Comparison of ENCODE assay signal across 8 cellular contexts in the genomic region with DNA sequence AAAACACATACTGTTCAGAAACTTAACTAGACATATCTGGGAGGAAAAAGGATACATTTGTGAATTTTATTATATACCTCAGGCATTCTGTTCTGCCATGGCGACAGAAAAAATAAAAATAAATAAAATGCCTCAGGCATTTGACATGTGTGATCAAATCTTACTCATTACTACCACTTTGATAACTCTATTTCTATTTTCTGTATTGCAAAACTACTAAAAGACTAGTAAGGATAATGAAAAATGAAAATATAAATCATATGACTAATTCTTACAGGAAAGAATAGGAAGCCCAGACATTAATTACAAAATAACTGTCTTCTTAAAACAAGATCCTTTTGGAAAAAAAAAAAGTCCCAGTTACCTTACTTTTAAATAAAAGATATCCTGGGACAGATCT. TPM values are rescaled to one million over a fixed set of nuclear protein-coding genes. Genes with fewer than 3 reads are reported as not detected.
DNase-seq lines count a peak whose midpoint lies in the region; ATAC-seq and TF ChIP-seq lines count a peak whose summit lies in the region.

No MANE protein-coding gene starts in this region.

- no peak overlapping the region for H2AK5ac ChIP-seq in H9 (ENCODE audit: insufficient read length, low read length)

- H3T11ph ChIP-seq in H9 (ENCODE audit: low read length) = no peak overlapping the region

- H3K9me3 Mint-ChIP-seq in CD8-positive, alpha-beta T cell = no peaks in the 10 kb centered on the region
- H3K9me3 Mint-ChIP-seq in dendritic cell treated with granulocyte-macrophage colony-stimulating factor and Interleukin-4, amounts not matched to agents 40 ng/mL and 50 ng/mL, for 4 days = no peaks in the 10 kb centered on the region
- H3K9me3 Mint-ChIP-seq in H9 = no peaks in the 10 kb centered on the region; a peak in 1 of 5 replicates

- no peaks in the 10 kb centered on the region for H3K27me3 ChIP-seq in CD8-positive, alpha-beta T cell (ENCODE audit: insufficient read depth, low read length)
- H3K27me3 ChIP-seq in H9 (ENCODE audit: insufficient read depth, low read length) = no peaks in the 10 kb centered on the region

- no peak overlapping the region for H3K56ac ChIP-seq in H9 (ENCODE audit: insufficient read length, low read depth, low read length)

- peaks cover 14% of the 10 kb centered on the region for H3K79me1 ChIP-seq in H9 (ENCODE audit: insufficient read depth, low read depth, low read length, poor library complexity, severe bottlenecking)

- no peaks in the 10 kb centered on the region for H3K9me3 ChIP-seq in CD8-positive, alpha-beta T cell (ENCODE audit: low read length)
- H3K9me3 ChIP-seq in OCI-LY7 (ENCODE audit: low read length) (0 out of 2 replicates have a peak, but pooled peaks cover 7% of the 10 kb centered on the region), H9 (ENCODE audit: control insufficient read depth, low read depth, low read length) (no peaks in the 10 kb centered on the region)

- H3K9ac ChIP-seq in H9 (ENCODE audit: extremely low read depth, insufficient read length, low read length) = no peak overlapping the region

- H3K4me3 ChIP-seq in CD8-positive, alpha-beta T cell (ENCODE audit: low read depth, low read length) = no peak overlapping the region
- H3K4me3 ChIP-seq in OCI-LY7 (ENCODE audit: low read depth, low read length, poor library complexity, severe bottlenecking) = peak overlapping the region; percentile 34

- ATAC-seq in CD8-positive, alpha-beta T cell = no peak
- ATAC-seq in omental fat pad (ENCODE audit: low FRiP score) = peak; percentile 43
- no peak for ATAC-seq in sciatic nerve
- no peak for ATAC-seq in HG03439 (IDR thresholded peaks at IDR 0.05; ENCODE audit: unreplicated experiment)
- no peak for ATAC-seq in GM21717 (IDR thresholded peaks at IDR 0.05; ENCODE audit: unreplicated experiment)

- no CpG with 5 or more reads among the region's 1 CpG for WGBS in H9 (ENCODE audit: extremely low coverage, insufficient read length, low lambda C conversion rate)

- H3K9me2 ChIP-seq in OCI-LY7 (ENCODE audit: insufficient read depth, low read length) = no peaks in the 10 kb centered on the region

- H3K4me3 Mint-ChIP-seq in CD8-positive, alpha-beta T cell = peak overlapping the region; percentile 53
- H3K4me3 Mint-ChIP-seq in dendritic cell treated with granulocyte-macrophage colony-stimulating factor and Interleukin-4, amounts not matched to agents 40 ng/mL and 50 ng/mL, for 4 days = peak overlapping the region; percentile 66
- H3K4me3 Mint-ChIP-seq in H9 = no peak overlapping the region

- no peak for DNase-seq in CD8-positive, alpha-beta T cell
- DNase-seq in OCI-LY7 (ENCODE audit: low spot score) = no peak
- DNase-seq in omental fat pad (ENCODE audit: low spot score) = no peak
- no peak for DNase-seq in sciatic nerve (ENCODE audit: low spot score)
- no peak for DNase-seq in H9

- peaks cover 75% of the 10 kb centered on the region for H3K4me1 Mint-ChIP-seq in CD8-positive, alpha-beta T cell (ENCODE audit: low read depth)
- H3K4me1 Mint-ChIP-seq in dendritic cell treated with granulocyte-macrophage colony-stimulating factor and Interleukin-4, amounts not matched to agents 40 ng/mL and 50 ng/mL, for 4 days (ENCODE audit: low read depth) = peaks cover 51% of the 10 kb centered on the region
- H3K4me1 Mint-ChIP-seq in H9 = peaks cover 59 to 64% of the 10 kb centered on the region in 2 experiments

- peaks cover 71% of the 10 kb centered on the region for H3K4me1 ChIP-seq in CD8-positive, alpha-beta T cell (ENCODE audit: insufficient read depth, low read length)
- H3K4me1 ChIP-seq in OCI-LY7 (ENCODE audit: insufficient read depth, low read length, poor library complexity, severe bottlenecking) (peaks cover 43% of the 10 kb centered on the region), H9 (ENCODE audit: insufficient read depth, low read length) (no peaks in the 10 kb centered on the region; the same call in 1 of the 2 replicates)

- H2BK20ac ChIP-seq in H9 (ENCODE audit: low read depth, low read length, poor library complexity, severe bottlenecking) = no peak overlapping the region

- POLR2A ChIA-PET in CD8-positive, alpha-beta T cell (lab: Charles Lee) = no interaction called here
- POLR2A ChIA-PET in OCI-LY7 (lab: Charles Lee) = interaction anchor here (0.9 kb wide), 1 partner anchor 12 kb away, joined by 3 read pairs; no protein-coding TSS in a partner anchor

- H2BK5ac ChIP-seq in H9 (ENCODE audit: insufficient read length, low read length) = no peak overlapping the region

- no peaks in the 10 kb centered on the region for H3K27me3 Mint-ChIP-seq in CD8-positive, alpha-beta T cell (ENCODE audit: low read depth)
- no peaks in the 10 kb centered on the region for H3K27me3 Mint-ChIP-seq in dendritic cell treated with granulocyte-macrophage colony-stimulating factor and Interleukin-4, amounts not matched to agents 40 ng/mL and 50 ng/mL, for 4 days
- H3K27me3 Mint-ChIP-seq in H9 (ENCODE audit: low read depth) = no peaks in the 10 kb centered on the region

- TF ChIP-seq CTCF in CD8-positive, alpha-beta T cell (IDR thresholded peaks at IDR 0.05) = no peak
- TF ChIP-seq CTCF in OCI-LY7 (conservative IDR thresholded peaks at IDR 0.05; ENCODE audit: low read length) (no peak), omental fat pad (IDR thresholded peaks at IDR 0.05) (no peak), H9 (conservative IDR thresholded peaks at IDR 0.05) (no peak)

- H3K36me3 Mint-ChIP-seq in CD8-positive, alpha-beta T cell = peaks cover 24% of the 10 kb centered on the region
- H3K36me3 Mint-ChIP-seq in dendritic cell treated with granulocyte-macrophage colony-stimulating factor and Interleukin-4, amounts not matched to agents 40 ng/mL and 50 ng/mL, for 4 days (ENCODE audit: low read depth) = peaks cover 53% of the 10 kb centered on the region
- peaks cover 0 to 3% (median 0%) of the 10 kb centered on the region in 3 experiments; a peak in 1 of 7 replicates for H3K36me3 Mint-ChIP-seq in H9 (ENCODE audit: insufficient read depth in 1 of 3, low read depth in 3 of 3)

- H3K23ac ChIP-seq in H9 (ENCODE audit: insufficient read length, low read depth, low read length) = no peak overlapping the region

- no peak overlapping the region for H4K8ac ChIP-seq in H9 (replicated peaks; ENCODE audit: insufficient read length, low read depth, low read length)

- H4K5ac ChIP-seq in H9 (ENCODE audit: insufficient read length, low read depth, low read length) = no peak overlapping the region

- intact Hi-C loops in CD8-positive, alpha-beta T cell (cut with DNase I, micrococcal nuclease) = loop anchor here in 1 of 2 experiments (10.0 kb wide), 1 partner anchor 971 kb away; a partner anchor contains a TSS
- intact Hi-C loops in OCI-LY7 (cut with micrococcal nuclease; ENCODE audit: unreplicated experiment) = loop anchor here (10.0 kb wide), 1 partner anchor 439 kb away; a partner anchor contains a TSS
- intact Hi-C loops in dendritic cell treated with granulocyte-macrophage colony-stimulating factor and Interleukin-4, amounts not matched to agents 40 ng/mL and 50 ng/mL, for 4 days (cut with micrococcal nuclease) = no loop called here
- intact Hi-C loops in sciatic nerve (cut with DNase I) = loop anchor here (10.0 kb wide), 1 partner anchor 131 kb away; no protein-coding TSS in a partner anchor

- no peak overlapping the region for H4K91ac ChIP-seq in H9 (ENCODE audit: insufficient read length, low read depth, low read length)

- no peak overlapping the region for H3K4ac ChIP-seq in H9 (ENCODE audit: low read depth, low read length)

- H2BK15ac ChIP-seq in H9 (ENCODE audit: low read depth, low read length) = no peak overlapping the region

- H3K27ac Mint-ChIP-seq in CD8-positive, alpha-beta T cell = peak overlapping the region; percentile 80
- H3K27ac Mint-ChIP-seq in dendritic cell treated with granulocyte-macrophage colony-stimulating factor and Interleukin-4, amounts not matched to agents 40 ng/mL and 50 ng/mL, for 4 days = peak overlapping the region; percentile 99
- H3K27ac Mint-ChIP-seq in H9 = no peak overlapping the region

- H3K79me2 ChIP-seq in OCI-LY7 (ENCODE audit: insufficient read depth, low read depth, low read length) = peaks cover 100% of the 10 kb centered on the region
- H3K79me2 ChIP-seq in H9 (ENCODE audit: insufficient read depth, low read length) = peaks cover 56% of the 10 kb centered on the region

- H3K4me2 ChIP-seq in OCI-LY7 (ENCODE audit: low read length) = peak overlapping the region; percentile 72
- no peak overlapping the region for H3K4me2 ChIP-seq in H9 (ENCODE audit: insufficient read depth, insufficient read length, low read length)

- peaks cover 6% of the 10 kb centered on the region for H3K23me2 ChIP-seq in H9 (ENCODE audit: insufficient read length, low read depth, low read length, poor library complexity, severe bottlenecking)

- no TSS peak for BruUV-seq in OCI-LY7 (replicated peaks; lab: Mats Ljungman, UMichigan)

- CTCF ChIA-PET in CD8-positive, alpha-beta T cell (lab: Charles Lee) = no interaction called here
- CTCF ChIA-PET in OCI-LY7 (lab: Charles Lee; ENCODE audit: unreplicated experiment) = no interaction called here

- no peak overlapping the region for H3K18ac ChIP-seq in H9 (ENCODE audit: insufficient read length, low read depth, low read length)

- no peaks in the 10 kb centered on the region for H3K36me3 ChIP-seq in CD8-positive, alpha-beta T cell (ENCODE audit: insufficient read depth, low read length)
- peaks cover 14% of the 10 kb centered on the region for H3K36me3 ChIP-seq in OCI-LY7 (ENCODE audit: insufficient read depth, low read length)

- H3K14ac ChIP-seq in H9 (ENCODE audit: insufficient read depth, low read length) = no peak overlapping the region

- no peak overlapping the region for H2BK120ac ChIP-seq in H9 (ENCODE audit: low read depth, low read length, poor library complexity, severe bottlenecking)

- H2AFZ ChIP-seq in OCI-LY7 (ENCODE audit: low read length) (no peak overlapping the region), H9 (ENCODE audit: low read length) (no peak overlapping the region)

- no peak overlapping the region for H2BK12ac ChIP-seq in H9 (ENCODE audit: insufficient read length, low read depth, low read length)

- H3K27ac ChIP-seq in CD8-positive, alpha-beta T cell (ENCODE audit: low read depth, low read length) = no peak overlapping the region
- H3K27ac ChIP-seq in OCI-LY7 (ENCODE audit: low read depth, low read length, poor library complexity, severe bottlenecking) (no peak overlapping the region), H9 (ENCODE audit: insufficient read length, low read depth, low read length) (no peak overlapping the region)

- peaks cover 69% of the 10 kb centered on the region for H4K20me1 ChIP-seq in OCI-LY7 (ENCODE audit: insufficient read depth, low read length)
- no peaks in the 10 kb centered on the region for H4K20me1 ChIP-seq in H9 (ENCODE audit: control insufficient read depth, insufficient read depth, insufficient read length)

RNA-seq across cellular contexts. Expression of a gene that starts 5.3 kb away (rescaled TPM):
- 10 to 100 TPM; 79.8 to 80.0 TPM for total RNA-seq in CD8-positive, alpha-beta T cell
- 77.9 and 84.3 TPM in 2 replicates for total RNA-seq in OCI-LY7 (2014; rRNA removed; shearing (Covaris generic))
- total RNA-seq in OCI-LY7 (2022) (108 and 110 TPM in 2 replicates), omental fat pad (100 to 1,000 TPM; 302 to 622 (median 395) TPM), sciatic nerve (314 TPM), H9 (2021) (76.4 and 80.4 TPM in 2 replicates)

Comparison
In these comparisons a context has a peak if more than half of its experiments do, and no peak if none do; other contexts are left out.
1. H3K27ac Mint-ChIP-seq: peak in CD8-positive, alpha-beta T cell (single experiment) and dendritic cell treated with granulocyte-macrophage colony-stimulating factor and Interleukin-4, amounts not matched to agents 40 ng/mL and 50 ng/mL, for 4 days (single experiment); none in H9 (0 of 3).
2. H3K4me3 Mint-ChIP-seq: peak in CD8-positive, alpha-beta T cell (single experiment) and dendritic cell treated with granulocyte-macrophage colony-stimulating factor and Interleukin-4, amounts not matched to agents 40 ng/mL and 50 ng/mL, for 4 days (single experiment); none in H9 (0 of 2).